Comparison of ENCODE assay signal across 9 cellular contexts in genomic region chr9:68366933-68367534, GRCh38. TPM values are rescaled to one million over a fixed set of nuclear protein-coding genes. Genes with fewer than 3 reads are reported as not detected.
A peak's percentile ranks its signal among the peaks of the same experiment; 100 is the strongest.
DNase-seq lines count a peak whose midpoint lies in the region; ATAC-seq and TF ChIP-seq lines count a peak whose summit lies in the region.
"Not testable (repeated sequence)": the region's sequence is repeated elsewhere in the genome, so short reads cannot be mapped to it uniquely, and the experiment has no call there.
"Had no signal": no experiment of that assay in that cellular context is flagged by ENCODE, and none has a peak within 500 bp of the region (broad histone marks: within the 10 kb centered on the region; RNA-seq: fewer than 3 reads in every experiment).

No MANE protein-coding gene starts in this region.

- H3K4me3 Mint-ChIP-seq in T-helper 17 cell: not testable (repeated sequence)
- H3K4me3 Mint-ChIP-seq in activated naive CD8-positive, alpha-beta T cell treated with anti-CD3 and anti-CD28 coated beads, Interleukin-2, amount 10 ng/mL, durations not matched to agents 7 days and 5 days: peak overlapping the region; percentile 39

- H3K27ac Mint-ChIP-seq in T-helper 17 cell; activated naive CD8-positive, alpha-beta T cell treated with anti-CD3 and anti-CD28 coated beads, Interleukin-2, amount 10 ng/mL, durations not matched to agents 7 days and 5 days: not testable (repeated sequence)

- not testable (repeated sequence) for H3K4me1 Mint-ChIP-seq in T-helper 17 cell; activated naive CD8-positive, alpha-beta T cell treated with anti-CD3 and anti-CD28 coated beads, Interleukin-2, amount 10 ng/mL, durations not matched to agents 7 days and 5 days

- POLR2A ChIA-PET in activated naive CD8-positive, alpha-beta T cell treated with anti-CD3 and anti-CD28 coated beads, Interleukin-2, amount 10 ng/mL, durations not matched to agents 7 days and 5 days (lab: Charles Lee): not testable (repeated sequence)

- ATAC-seq in GM18511 (IDR thresholded peaks at IDR 0.05; ENCODE audit: unreplicated experiment): peak; percentile 80
- ATAC-seq in HG03354 (IDR thresholded peaks at IDR 0.05; ENCODE audit: poor library complexity, severe bottlenecking, unreplicated experiment): peak; percentile 64
- peak; percentile 85 for ATAC-seq in T-helper 17 cell
- peak; percentile 83 for ATAC-seq in activated naive CD8-positive, alpha-beta T cell treated with anti-CD3 and anti-CD28 coated beads, Interleukin-2, amount 10 ng/mL, durations not matched to agents 7 days and 5 days (ENCODE audit: low read depth)
- peak; percentile 85 for ATAC-seq in Right ventricle myocardium superior (ENCODE audit: poor library complexity)

- not testable (repeated sequence) for H3K9me3 Mint-ChIP-seq in activated naive CD8-positive, alpha-beta T cell treated with anti-CD3 and anti-CD28 coated beads, Interleukin-2, amount 10 ng/mL, durations not matched to agents 7 days and 5 days

- TF ChIP-seq CTCF in retinal pigment epithelial cell (conservative IDR thresholded peaks at IDR 0.05; ENCODE audit: low read depth, low read length): not testable (repeated sequence)

- not testable (repeated sequence) for H3K27me3 Mint-ChIP-seq in T-helper 17 cell
- peaks cover 11% of the 10 kb centered on the region for H3K27me3 Mint-ChIP-seq in activated naive CD8-positive, alpha-beta T cell treated with anti-CD3 and anti-CD28 coated beads, Interleukin-2, amount 10 ng/mL, durations not matched to agents 7 days and 5 days

- peak overlapping the region; percentile 9 for H3K4me3 ChIP-seq in retinal pigment epithelial cell (ENCODE audit: low read length)

- intact Hi-C loops in Right ventricle myocardium superior (cut with DNase I): not testable (repeated sequence)

- not testable (repeated sequence) for H3K9me3 ChIP-seq in T-helper 17 cell (ENCODE audit: control insufficient read depth, low read length, poor library complexity, severe bottlenecking)

- not testable (repeated sequence) for H3K36me3 Mint-ChIP-seq in T-helper 17 cell (ENCODE audit: low read depth); activated naive CD8-positive, alpha-beta T cell treated with anti-CD3 and anti-CD28 coated beads, Interleukin-2, amount 10 ng/mL, durations not matched to agents 7 days and 5 days

- not testable (repeated sequence) for DNase-seq in T-helper 17 cell; activated naive CD8-positive, alpha-beta T cell treated with anti-CD3 and anti-CD28 coated beads, Interleukin-2, amount 10 ng/mL, durations not matched to agents 7 days and 5 days; Right ventricle myocardium superior
- DNase-seq in medulla oblongata (ENCODE audit: extremely low spot score): peak; percentile 14
- DNase-seq in retinal pigment epithelial cell (ENCODE audit: low read depth): peak; percentile 71

RNA-seq across cellular contexts. Expression of gene PGM5, which starts 10.6 kb away (rescaled TPM):
- total RNA-seq in T-helper 17 cell (under 1 TPM; 0.16 to 0.40 TPM), Right ventricle myocardium superior (157 TPM)
- not detected for total RNA-seq in activated naive CD8-positive, alpha-beta T cell treated with anti-CD3 and anti-CD28 coated beads, Interleukin-2, amount 10 ng/mL, durations not matched to agents 7 days and 5 days
- total RNA-seq: B cell; T-helper 2 cell treated with Interferon-gamma antibody and Interleukin-4, amounts not matched to agents 100 ng/mL and 5 ng/mL, for 36 hours had no signal

Comparison
In these comparisons a context has a peak if more than half of its experiments do, and no peak if none do; other contexts are left out.
1. RNA of gene PGM5, which starts 10.6 kb away (total RNA-seq): 157 TPM in Right ventricle myocardium superior (single experiment); 0.16 to 0.40 TPM in T-helper 17 cell and not detected in activated naive CD8-positive, alpha-beta T cell treated with anti-CD3 and anti-CD28 coated beads, Interleukin-2, amount 10 ng/mL, durations not matched to agents 7 days and 5 days; every median in the first group is over 100 times any median in the second.
2. Peak in every context shown above with its lines, with median percentiles within 50 percentile points of each other: ATAC-seq.